ENCODE assay signal across 1 cellular context in the genomic region with DNA sequence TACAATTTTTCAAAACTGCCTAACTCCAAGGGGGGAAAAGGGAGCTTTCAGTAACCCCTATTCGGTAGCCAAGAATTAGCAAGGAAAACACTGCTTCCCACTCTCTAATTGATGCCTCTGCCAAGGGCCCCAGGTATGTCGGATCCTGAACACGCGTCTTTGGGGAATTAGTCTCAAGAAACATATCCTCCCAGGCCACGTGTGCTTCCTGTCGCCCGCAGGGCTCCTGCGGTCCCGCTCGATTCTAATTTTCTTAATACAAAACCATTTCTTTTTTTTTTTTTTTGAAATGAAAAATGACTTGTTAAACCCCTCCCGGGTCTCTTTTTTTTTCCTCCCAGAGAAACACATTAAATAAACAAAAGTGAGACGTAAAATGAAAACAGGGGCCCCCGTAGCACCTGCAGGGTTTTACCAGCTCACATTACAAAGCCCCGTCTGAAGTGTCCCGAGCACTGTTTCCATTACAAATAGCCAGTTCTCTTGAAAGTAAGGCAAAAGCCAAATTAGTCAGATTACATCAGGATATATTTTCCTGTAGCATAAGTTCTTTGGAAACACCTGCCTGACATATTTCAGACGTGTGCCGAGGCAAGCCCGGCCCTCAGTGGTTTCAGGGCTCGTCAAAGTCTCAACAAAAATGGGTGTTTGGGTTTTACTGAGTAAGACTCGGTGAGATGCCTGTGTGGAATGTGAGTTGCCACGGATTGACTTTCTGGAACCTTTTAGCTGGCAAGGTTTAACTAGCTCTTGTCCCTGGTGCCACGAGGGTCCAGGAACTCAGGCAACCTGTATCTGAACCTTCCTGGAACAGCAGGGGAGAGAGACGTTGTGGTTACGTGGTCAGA.
TF ChIP-seq lines count a peak whose summit lies in the region.

No MANE protein-coding gene starts in this region.

TF ChIP-seq in GM23338, 12 proteins besides CTCF, POLR2A, EP300 and RAD21 (continued from another document):
- TF ChIP-seq, protein P1, sequence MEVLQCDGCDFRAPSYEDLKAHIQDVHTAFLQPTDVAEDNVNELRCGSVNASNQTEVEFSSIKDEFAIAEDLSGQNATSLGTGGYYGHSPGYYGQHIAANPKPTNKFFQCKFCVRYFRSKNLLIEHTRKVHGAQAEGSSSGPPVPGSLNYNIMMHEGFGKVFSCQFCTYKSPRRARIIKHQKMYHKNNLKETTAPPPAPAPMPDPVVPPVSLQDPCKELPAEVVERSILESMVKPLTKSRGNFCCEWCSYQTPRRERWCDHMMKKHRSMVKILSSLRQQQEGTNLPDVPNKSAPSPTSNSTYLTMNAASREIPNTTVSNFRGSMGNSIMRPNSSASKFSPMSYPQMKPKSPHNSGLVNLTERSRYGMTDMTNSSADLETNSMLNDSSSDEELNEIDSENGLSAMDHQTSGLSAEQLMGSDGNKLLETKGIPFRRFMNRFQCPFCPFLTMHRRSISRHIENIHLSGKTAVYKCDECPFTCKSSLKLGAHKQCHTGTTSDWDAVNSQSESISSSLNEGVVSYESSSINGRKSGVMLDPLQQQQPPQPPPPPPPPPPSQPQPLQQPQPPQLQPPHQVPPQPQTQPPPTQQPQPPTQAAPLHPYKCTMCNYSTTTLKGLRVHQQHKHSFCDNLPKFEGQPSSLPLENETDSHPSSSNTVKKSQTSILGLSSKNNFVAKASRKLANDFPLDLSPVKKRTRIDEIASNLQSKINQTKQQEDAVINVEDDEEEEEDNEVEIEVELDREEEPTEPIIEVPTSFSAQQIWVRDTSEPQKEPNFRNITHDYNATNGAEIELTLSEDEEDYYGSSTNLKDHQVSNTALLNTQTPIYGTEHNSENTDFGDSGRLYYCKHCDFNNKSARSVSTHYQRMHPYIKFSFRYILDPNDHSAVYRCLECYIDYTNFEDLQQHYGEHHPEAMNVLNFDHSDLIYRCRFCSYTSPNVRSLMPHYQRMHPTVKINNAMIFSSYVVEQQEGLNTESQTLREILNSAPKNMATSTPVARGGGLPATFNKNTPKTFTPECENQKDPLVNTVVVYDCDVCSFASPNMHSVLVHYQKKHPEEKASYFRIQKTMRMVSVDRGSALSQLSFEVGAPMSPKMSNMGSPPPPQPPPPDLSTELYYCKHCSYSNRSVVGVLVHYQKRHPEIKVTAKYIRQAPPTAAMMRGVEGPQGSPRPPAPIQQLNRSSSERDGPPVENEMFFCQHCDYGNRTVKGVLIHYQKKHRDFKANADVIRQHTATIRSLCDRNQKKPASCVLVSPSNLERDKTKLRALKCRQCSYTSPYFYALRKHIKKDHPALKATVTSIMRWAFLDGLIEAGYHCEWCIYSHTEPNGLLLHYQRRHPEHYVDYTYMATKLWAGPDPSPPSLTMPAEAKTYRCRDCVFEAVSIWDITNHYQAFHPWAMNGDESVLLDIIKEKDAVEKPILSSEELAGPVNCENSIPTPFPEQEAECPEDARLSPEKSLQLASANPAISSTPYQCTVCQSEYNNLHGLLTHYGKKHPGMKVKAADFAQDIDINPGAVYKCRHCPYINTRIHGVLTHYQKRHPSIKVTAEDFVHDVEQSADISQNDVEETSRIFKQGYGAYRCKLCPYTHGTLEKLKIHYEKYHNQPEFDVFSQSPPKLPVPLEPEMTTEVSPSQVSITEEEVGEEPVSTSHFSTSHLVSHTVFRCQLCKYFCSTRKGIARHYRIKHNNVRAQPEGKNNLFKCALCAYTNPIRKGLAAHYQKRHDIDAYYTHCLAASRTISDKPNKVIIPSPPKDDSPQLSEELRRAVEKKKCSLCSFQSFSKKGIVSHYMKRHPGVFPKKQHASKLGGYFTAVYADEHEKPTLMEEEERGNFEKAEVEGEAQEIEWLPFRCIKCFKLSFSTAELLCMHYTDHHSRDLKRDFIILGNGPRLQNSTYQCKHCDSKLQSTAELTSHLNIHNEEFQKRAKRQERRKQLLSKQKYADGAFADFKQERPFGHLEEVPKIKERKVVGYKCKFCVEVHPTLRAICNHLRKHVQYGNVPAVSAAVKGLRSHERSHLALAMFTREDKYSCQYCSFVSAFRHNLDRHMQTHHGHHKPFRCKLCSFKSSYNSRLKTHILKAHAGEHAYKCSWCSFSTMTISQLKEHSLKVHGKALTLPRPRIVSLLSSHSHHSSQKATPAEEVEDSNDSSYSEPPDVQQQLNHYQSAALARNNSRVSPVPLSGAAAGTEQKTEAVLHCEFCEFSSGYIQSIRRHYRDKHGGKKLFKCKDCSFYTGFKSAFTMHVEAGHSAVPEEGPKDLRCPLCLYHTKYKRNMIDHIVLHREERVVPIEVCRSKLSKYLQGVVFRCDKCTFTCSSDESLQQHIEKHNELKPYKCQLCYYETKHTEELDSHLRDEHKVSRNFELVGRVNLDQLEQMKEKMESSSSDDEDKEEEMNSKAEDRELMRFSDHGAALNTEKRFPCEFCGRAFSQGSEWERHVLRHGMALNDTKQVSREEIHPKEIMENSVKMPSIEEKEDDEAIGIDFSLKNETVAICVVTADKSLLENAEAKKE (CRISPR knock-in tag; IDR thresholded peaks at IDR 0.05) = no peak
- TF ChIP-seq ZNF331 (CRISPR knock-in tag; IDR thresholded peaks at IDR 0.05; ENCODE audit: low read depth) (no peak), EZH2phosphoT487 (IDR thresholded peaks at IDR 0.05; ENCODE audit: unreplicated experiment) (no peak)
- TF ChIP-seq, protein P2, sequence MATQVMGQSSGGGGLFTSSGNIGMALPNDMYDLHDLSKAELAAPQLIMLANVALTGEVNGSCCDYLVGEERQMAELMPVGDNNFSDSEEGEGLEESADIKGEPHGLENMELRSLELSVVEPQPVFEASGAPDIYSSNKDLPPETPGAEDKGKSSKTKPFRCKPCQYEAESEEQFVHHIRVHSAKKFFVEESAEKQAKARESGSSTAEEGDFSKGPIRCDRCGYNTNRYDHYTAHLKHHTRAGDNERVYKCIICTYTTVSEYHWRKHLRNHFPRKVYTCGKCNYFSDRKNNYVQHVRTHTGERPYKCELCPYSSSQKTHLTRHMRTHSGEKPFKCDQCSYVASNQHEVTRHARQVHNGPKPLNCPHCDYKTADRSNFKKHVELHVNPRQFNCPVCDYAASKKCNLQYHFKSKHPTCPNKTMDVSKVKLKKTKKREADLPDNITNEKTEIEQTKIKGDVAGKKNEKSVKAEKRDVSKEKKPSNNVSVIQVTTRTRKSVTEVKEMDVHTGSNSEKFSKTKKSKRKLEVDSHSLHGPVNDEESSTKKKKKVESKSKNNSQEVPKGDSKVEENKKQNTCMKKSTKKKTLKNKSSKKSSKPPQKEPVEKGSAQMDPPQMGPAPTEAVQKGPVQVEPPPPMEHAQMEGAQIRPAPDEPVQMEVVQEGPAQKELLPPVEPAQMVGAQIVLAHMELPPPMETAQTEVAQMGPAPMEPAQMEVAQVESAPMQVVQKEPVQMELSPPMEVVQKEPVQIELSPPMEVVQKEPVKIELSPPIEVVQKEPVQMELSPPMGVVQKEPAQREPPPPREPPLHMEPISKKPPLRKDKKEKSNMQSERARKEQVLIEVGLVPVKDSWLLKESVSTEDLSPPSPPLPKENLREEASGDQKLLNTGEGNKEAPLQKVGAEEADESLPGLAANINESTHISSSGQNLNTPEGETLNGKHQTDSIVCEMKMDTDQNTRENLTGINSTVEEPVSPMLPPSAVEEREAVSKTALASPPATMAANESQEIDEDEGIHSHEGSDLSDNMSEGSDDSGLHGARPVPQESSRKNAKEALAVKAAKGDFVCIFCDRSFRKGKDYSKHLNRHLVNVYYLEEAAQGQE (IDR thresholded peaks at IDR 0.05; ENCODE audit: unreplicated experiment) = no peak
